Comparison of ENCODE assay signal across 27 cellular contexts in genomic region chr9:7968642-7969041, GRCh38.
DNase-seq lines count a peak whose midpoint lies in the region; ATAC-seq and TF ChIP-seq lines count a peak whose summit lies in the region.
"Had no signal": no experiment of that assay in that cellular context is flagged by ENCODE, and none has a peak within 500 bp of the region (broad histone marks: within the 10 kb centered on the region; RNA-seq: fewer than 3 reads in every experiment).

No MANE protein-coding gene starts in this region.

- H3K27me3 ChIP-seq in HL-60 (ENCODE audit: insufficient read depth, poor library complexity, severe bottlenecking) (no peaks in the 10 kb centered on the region), neutrophil (no peaks in the 10 kb centered on the region), breast epithelium (no peaks in the 10 kb centered on the region)
- H3K27me3 ChIP-seq: BLaER1; BLaER1 treated with 17β-estradiol and CSF1 and Interleukin-3, amounts not matched to agents 10 nM and 100 nM had no signal

- H3K4me1 ChIP-seq in neutrophil (ENCODE audit: control insufficient read depth in 1 of 2, insufficient read depth in 1 of 2, low read depth in 1 of 2, low read length in 1 of 2) (peaks cover 36 to 56% of the 10 kb centered on the region in 2 experiments), breast epithelium (no peaks in the 10 kb centered on the region)
- H3K4me1 ChIP-seq: A549, BE2C had no signal

- DNase-seq in HL-60 (ENCODE audit: low read depth in 1 of 2, low spot score in 1 of 2) (no peak), left lobe of liver (ENCODE audit: low spot score) (no peak), DMS79 treated with DMSO at 0.1 percent for 48 hours (lab: John Stamatoyannopoulos, UW) (no peak), Kasumi-1 (lab: John Stamatoyannopoulos, UW) (no peak), breast epithelium (ENCODE audit: low spot score in 2 of 2) (no peak)
- DNase-seq: 8988T; ACHN; AML-193; BE2C; C1 segment of cervical spinal cord; CD4-positive, alpha-beta memory T cell; CD4-positive, alpha-beta T cell; CD4-positive, CD25-positive, alpha-beta regulatory T cell; CD8-positive, alpha-beta memory T cell; CD8-positive, alpha-beta T cell; COR-L47; DMS 273 treated with DMSO at 0.1 percent for 48 hours; DMS79; DND-41; EL had no signal

- no peaks in the 10 kb centered on the region for H3K9me3 ChIP-seq in neutrophil
- H3K9me3 ChIP-seq in breast epithelium, result no peaks in the 10 kb centered on the region
- H3K9me3 ChIP-seq: A549, BE2C, BLaER1, Caco-2 had no signal

- no peak overlapping the region for H3K4me3 ChIP-seq in HL-60 (replicated peaks; ENCODE audit: insufficient read depth, low read length)
- H3K4me3 ChIP-seq in neutrophil (ENCODE audit: low read depth in 1 of 2, low read length in 1 of 2), result no peak overlapping the region
- no peak overlapping the region for H3K4me3 ChIP-seq in breast epithelium
- H3K4me3 ChIP-seq: A549; BLaER1; BLaER1 treated with 17β-estradiol and CSF1 and Interleukin-3, amounts not matched to agents 10 nM and 100 nM had no signal

- intact Hi-C loops in breast epithelium (cut with DNase I; ENCODE audit: low total_unique reads), result no loop called here

- no peak for TF ChIP-seq POLR2A in breast epithelium (IDR thresholded peaks at IDR 0.05)

- ATAC-seq in left lobe of liver, result peak; percentile 40
- ATAC-seq: A549; CD8-positive, alpha-beta T cell had no signal

- peak overlapping the region; percentile 91 for H3K27ac ChIP-seq in HL-60 (replicated peaks)
- peak overlapping the region; percentile 86 for H3K27ac ChIP-seq in neutrophil
- no peak overlapping the region for H3K27ac ChIP-seq in breast epithelium
- H3K27ac ChIP-seq: 22Rv1; A549; BLaER1; BLaER1 treated with 17β-estradiol and CSF1 and Interleukin-3, amounts not matched to agents 10 nM and 100 nM; C4-2B had no signal

- TF ChIP-seq CTCF in HL-60 (IDR thresholded peaks at IDR 0.05; ENCODE audit: insufficient read depth, low read length) (no peak), neutrophil (IDR thresholded peaks at IDR 0.05) (no peak), breast epithelium (IDR thresholded peaks at IDR 0.05) (no peak)

- no peaks in the 10 kb centered on the region for H3K36me3 ChIP-seq in neutrophil
- no peaks in the 10 kb centered on the region for H3K36me3 ChIP-seq in breast epithelium
- H3K36me3 ChIP-seq: BE2C; BLaER1; BLaER1 treated with 17β-estradiol and CSF1 and Interleukin-3, amounts not matched to agents 10 nM and 100 nM had no signal

Comparison
In these comparisons a context has a peak if more than half of its experiments do, and no peak if none do; other contexts are left out.
1. H3K27ac ChIP-seq: peak in HL-60 (single experiment) and neutrophil (single experiment); none in breast epithelium (0 of 2).